Comparison of ENCODE assay signal across 25 cellular contexts in genomic region chr13:36959438-36960116, GRCh38. TPM values are rescaled to one million over a fixed set of nuclear protein-coding genes. Genes with fewer than 3 reads are reported as not detected.
"Had no signal": no experiment of that assay in that cellular context is flagged by ENCODE, and none has a peak within 500 bp of the region (broad histone marks: within the 10 kb centered on the region; RNA-seq: fewer than 3 reads in every experiment).

No MANE protein-coding gene starts in this region.

- H3K4me3 Mint-ChIP-seq: activated CD4-positive, alpha-beta memory T cell treated with anti-CD3 and anti-CD28 coated beads, Interleukin-2, amount 10 ng/mL, durations not matched to agents 7 days and 5 days; activated CD4-positive, alpha-beta T cell treated with anti-CD3 and anti-CD28 coated beads for 36 hours; activated naive CD4-positive, alpha-beta T cell treated with anti-CD3 and anti-CD28 coated beads, Interleukin-2, amount 10 ng/mL, durations not matched to agents 7 days and 5 days; activated naive CD8-positive, alpha-beta T cell treated with anti-CD3 and anti-CD28 coated beads, Interleukin-2, amount 10 ng/mL, durations not matched to agents 7 days and 5 days; T-cell had no signal

- H3K4me1 Mint-ChIP-seq: activated CD4-positive, alpha-beta T cell treated with anti-CD3 and anti-CD28 coated beads for 36 hours had no signal

- H3K27me3 Mint-ChIP-seq: activated CD4-positive, alpha-beta memory T cell treated with anti-CD3 and anti-CD28 coated beads, Interleukin-2, amount 10 ng/mL, durations not matched to agents 7 days and 5 days; activated CD4-positive, alpha-beta T cell treated with anti-CD3 and anti-CD28 coated beads for 36 hours; activated naive CD4-positive, alpha-beta T cell treated with anti-CD3 and anti-CD28 coated beads, Interleukin-2, amount 10 ng/mL, durations not matched to agents 7 days and 5 days; activated naive CD8-positive, alpha-beta T cell treated with anti-CD3 and anti-CD28 coated beads, Interleukin-2, amount 10 ng/mL, durations not matched to agents 7 days and 5 days; T-cell had no signal

- DNase-seq: activated CD4-positive, alpha-beta memory T cell treated with anti-CD3 and anti-CD28 coated beads, Interleukin-2, amount 10 ng/mL, durations not matched to agents 7 days and 5 days; activated CD4-positive, alpha-beta T cell treated with anti-CD3 and anti-CD28 coated beads for 36 hours; activated CD4-positive, alpha-beta T cell treated with anti-CD3 and anti-CD28 coated beads, Interleukin-2, amount 50 U/mL, for 1 hour; activated CD4-positive, CD25-positive, alpha-beta regulatory T cell; activated gamma-delta T cell treated with Interleukin-2 at 50 U/mL for 16 hours; activated naive CD4-positive, alpha-beta T cell treated with anti-CD3 and anti-CD28 coated beads, Interleukin-2, amount 10 ng/mL, durations not matched to agents 7 days and 5 days; activated naive CD8-positive, alpha-beta T cell treated with anti-CD3 and anti-CD28 coated beads, Interleukin-2, amount 10 ng/mL, durations not matched to agents 7 days and 5 days; activated T-cell treated with anti-CD3 and anti-CD28 coated beads for 4 hours; activated T-cell treated with anti-CD3 and anti-CD28 coated beads, Interleukin-2, amount 50 U/mL, for 48 hours; amniotic stem cell; caudate nucleus; IMR-90; KBM-7; NCI-H1048; NCI-H1930; NCI-H345; NCI-H510A; NCI-H526 treated with DMSO at 0.1 percent for 48 hours; NCI-H82; T-cell had no signal

- ATAC-seq: activated CD4-positive, alpha-beta T cell treated with anti-CD3 and anti-CD28 coated beads for 36 hours; T-cell had no signal

- H3K27ac ChIP-seq: SK-N-MC, VCaP had no signal

- H3K4me3 ChIP-seq: SK-N-MC had no signal

- H3K9me3 Mint-ChIP-seq: activated CD4-positive, alpha-beta memory T cell treated with anti-CD3 and anti-CD28 coated beads, Interleukin-2, amount 10 ng/mL, durations not matched to agents 7 days and 5 days; activated naive CD4-positive, alpha-beta T cell treated with anti-CD3 and anti-CD28 coated beads, Interleukin-2, amount 10 ng/mL, durations not matched to agents 7 days and 5 days; activated naive CD8-positive, alpha-beta T cell treated with anti-CD3 and anti-CD28 coated beads, Interleukin-2, amount 10 ng/mL, durations not matched to agents 7 days and 5 days; activated T-helper 2 cell treated with anti-CD3 and anti-CD28 coated beads, Interferon-gamma antibody, Interleukin-2, Interleukin-4, amounts not matched to agents 10 μg/mL and 5 μg/mL and 100 μg/mL, durations not matched to agents 14 hours and 24 hours and 36 hours; T-cell had no signal

- H3K27ac Mint-ChIP-seq: activated CD4-positive, alpha-beta memory T cell treated with anti-CD3 and anti-CD28 coated beads, Interleukin-2, amount 10 ng/mL, durations not matched to agents 7 days and 5 days; activated CD4-positive, alpha-beta T cell treated with anti-CD3 and anti-CD28 coated beads for 36 hours; activated naive CD4-positive, alpha-beta T cell treated with anti-CD3 and anti-CD28 coated beads, Interleukin-2, amount 10 ng/mL, durations not matched to agents 7 days and 5 days; activated naive CD8-positive, alpha-beta T cell treated with anti-CD3 and anti-CD28 coated beads, Interleukin-2, amount 10 ng/mL, durations not matched to agents 7 days and 5 days; activated T-helper 2 cell treated with anti-CD3 and anti-CD28 coated beads, Interferon-gamma antibody, Interleukin-2, Interleukin-4, amounts not matched to agents 10 μg/mL and 5 μg/mL and 100 μg/mL, durations not matched to agents 14 hours and 24 hours and 36 hours; T-cell had no signal

RNA-seq across cellular contexts. Expression of gene SMAD9, which starts 39.5 kb away (rescaled TPM):
- total RNA-seq: activated CD4-positive, alpha-beta memory T cell treated with anti-CD3 and anti-CD28 coated beads, Interleukin-2, amount 10 ng/mL, durations not matched to agents 7 days and 5 days; activated CD8-positive, alpha-beta memory T cell treated with anti-CD3 and anti-CD28 coated beads for 36 hours; activated naive CD8-positive, alpha-beta T cell treated with anti-CD3 and anti-CD28 coated beads, Interleukin-2, amount 10 ng/mL, durations not matched to agents 7 days and 5 days; activated T-helper 2 cell treated with anti-CD3 and anti-CD28 coated beads, Interferon-gamma antibody, Interleukin-2, Interleukin-4, amounts not matched to agents 10 μg/mL and 5 μg/mL and 100 μg/mL, durations not matched to agents 14 hours and 24 hours and 36 hours; T-helper 2 cell treated with Interferon-gamma antibody and Interleukin-4, amounts not matched to agents 100 ng/mL and 5 ng/mL, for 36 hours had no signal
